10 cellular contexts compared by ENCODE assay signal in genomic region chr16:23424292-23424958, GRCh38. TPM values are rescaled to one million over a fixed set of nuclear protein-coding genes. Genes with fewer than 3 reads are reported as not detected.
A peak's percentile ranks its signal among the peaks of the same experiment; 100 is the strongest.
DNase-seq lines count a peak whose midpoint lies in the region; ATAC-seq and TF ChIP-seq lines count a peak whose summit lies in the region.
"Had no signal": no experiment of that assay in that cellular context is flagged by ENCODE, and none has a peak within 500 bp of the region (broad histone marks: within the 10 kb centered on the region; RNA-seq: fewer than 3 reads in every experiment).

No MANE protein-coding gene starts in this region.

- no peaks in the 10 kb centered on the region for H3K27me3 Mint-ChIP-seq in WTC11 (ENCODE audit: low read depth)
- H3K27me3 Mint-ChIP-seq in neural progenitor cell (ENCODE audit: insufficient read depth, low read depth): peaks cover 5% of the 10 kb centered on the region
- H3K27me3 Mint-ChIP-seq in Calu3 (ENCODE audit: unreplicated experiment): no peaks in the 10 kb centered on the region
- H3K27me3 Mint-ChIP-seq: IgD-negative memory B cell had no signal

- TF ChIP-seq CTCF in heart left ventricle (IDR thresholded peaks at IDR 0.05): no peak
- no peak for TF ChIP-seq CTCF in WTC11 (IDR thresholded peaks at IDR 0.05)
- no peak for TF ChIP-seq CTCF in left lung (IDR thresholded peaks at IDR 0.05)
- no peak for TF ChIP-seq CTCF in upper lobe of right lung (IDR thresholded peaks at IDR 0.05)
- TF ChIP-seq CTCF in neural progenitor cell (IDR thresholded peaks at IDR 0.05): no peak
- TF ChIP-seq CTCF in Calu3 (IDR thresholded peaks at IDR 0.05; ENCODE audit: unreplicated experiment): no peak

- POLR2A ChIA-PET in WTC11 (lab: Charles Lee): no interaction called here

- CTCF ChIA-PET in WTC11 (lab: Charles Lee): interaction anchor here (1.3 to 4.2 kb wide), 2 partner anchors 11 to 129 kb away, joined by 4 to 40 read pairs; no protein-coding TSS in a partner anchor
- CTCF ChIA-PET in Calu3 (lab: Charles Lee): interaction anchor here (0.7 to 1.3 kb wide), 2 partner anchors 24 to 213 kb away, joined by 3 read pairs; no protein-coding TSS in a partner anchor

- H3K27ac Mint-ChIP-seq in WTC11 (0 out of 2 replicates have a peak overlapping the region, but pooled peaks have one; percentile 37), neural progenitor cell (no peak overlapping the region), Calu3 (ENCODE audit: unreplicated experiment) (no peak overlapping the region)
- H3K27ac Mint-ChIP-seq: IgD-negative memory B cell had no signal

- H3K27ac ChIP-seq in heart left ventricle (peak overlapping the region; percentile 71 to 93 (median 79)), left lung (peak overlapping the region; percentile 77 to 86), upper lobe of right lung (peak overlapping the region; percentile 88), neural progenitor cell (no peak overlapping the region)

- H3K79me2 ChIP-seq in neural progenitor cell (ENCODE audit: low read depth): no peaks in the 10 kb centered on the region

- H3K4me1 ChIP-seq in heart left ventricle (peaks cover 0 to 13% (median 5%) of the 10 kb centered on the region in 12 donors), left lung (peaks cover 15 to 27% of the 10 kb centered on the region in 2 donors), upper lobe of right lung (peaks cover 20% of the 10 kb centered on the region), neural progenitor cell (no peaks in the 10 kb centered on the region)

- H3K4me3 Mint-ChIP-seq in WTC11 (no peak overlapping the region), neural progenitor cell (no peak overlapping the region), Calu3 (ENCODE audit: low read depth, unreplicated experiment) (no peak overlapping the region)
- H3K4me3 Mint-ChIP-seq: IgD-negative memory B cell had no signal

- no TSS peak for BruUV-seq in Calu3 (replicated peaks; lab: Mats Ljungman, UMichigan)

- no peak for TF ChIP-seq POLR2A in heart left ventricle (IDR thresholded peaks at IDR 0.05)

- H3K36me3 Mint-ChIP-seq in WTC11 (peaks cover 24% of the 10 kb centered on the region), neural progenitor cell (peaks cover 20% of the 10 kb centered on the region), Calu3 (ENCODE audit: insufficient read depth, unreplicated experiment) (peaks cover 18% of the 10 kb centered on the region)

- ATAC-seq in heart left ventricle (no peak), Right ventricle myocardium inferior (no peak), WTC11 (no peak), left lung (peak; percentile 79), upper lobe of right lung (peak; percentile 70), GM21528 (IDR thresholded peaks at IDR 0.05; ENCODE audit: low FRiP score, unreplicated experiment) (no peak)

- H3K4me2 ChIP-seq in neural progenitor cell: no peak overlapping the region

- H3K4me1 Mint-ChIP-seq in WTC11 (peaks cover 12% of the 10 kb centered on the region), neural progenitor cell (no peaks in the 10 kb centered on the region), Calu3 (ENCODE audit: low read depth, unreplicated experiment) (peaks cover 18% of the 10 kb centered on the region)
- H3K4me1 Mint-ChIP-seq: IgD-negative memory B cell had no signal

- H3K9me3 Mint-ChIP-seq in WTC11: no peaks in the 10 kb centered on the region
- H3K9me3 Mint-ChIP-seq in neural progenitor cell: no peaks in the 10 kb centered on the region
- H3K9me3 Mint-ChIP-seq in Calu3 (ENCODE audit: low read depth, unreplicated experiment): no peaks in the 10 kb centered on the region
- H3K9me3 Mint-ChIP-seq: IgD-negative memory B cell had no signal

- H2AFZ ChIP-seq in neural progenitor cell (replicated peaks): no peak overlapping the region

- no peaks in the 10 kb centered on the region for H3K27me3 ChIP-seq in heart left ventricle
- no peaks in the 10 kb centered on the region for H3K27me3 ChIP-seq in left lung
- H3K27me3 ChIP-seq in upper lobe of right lung: no peaks in the 10 kb centered on the region
- H3K27me3 ChIP-seq in neural progenitor cell: no peaks in the 10 kb centered on the region

- no peak overlapping the region for H3K9ac ChIP-seq in neural progenitor cell

- H4K20me1 ChIP-seq in neural progenitor cell (ENCODE audit: low read depth): no peaks in the 10 kb centered on the region

- intact Hi-C loops in heart left ventricle (cut with DNase I) (loop anchor here in 1 of 10 donors (10.0 kb wide), 1 partner anchor 350 kb away; no protein-coding TSS in a partner anchor), Right ventricle myocardium inferior (cut with DNase I) (loop anchor here (10.0 kb wide), 1 partner anchor 1440 kb away; no protein-coding TSS in a partner anchor), left lung (cut with DNase I) (no loop called here), upper lobe of right lung (cut with DNase I) (no loop called here), Calu3 (cut with micrococcal nuclease; ENCODE audit: unreplicated experiment) (no loop called here)

- H3F3A ChIP-seq in neural progenitor cell (ENCODE audit: low read depth): peaks cover 7% of the 10 kb centered on the region

- no peak for DNase-seq in heart left ventricle
- no peak for DNase-seq in Right ventricle myocardium inferior (ENCODE audit: missing footprints)
- no peak for DNase-seq in WTC11 (ENCODE audit: low spot score)
- peak; percentile 56 to 83 for DNase-seq in left lung
- DNase-seq in upper lobe of right lung: peak; percentile 73
- DNase-seq in neural progenitor cell (ENCODE audit: low spot score): no peak
- no peak for DNase-seq in Calu3
- DNase-seq: activated CD8-positive, alpha-beta memory T cell treated with anti-CD3 and anti-CD28 coated beads, Interleukin-2, amount 50 U/mL, for 48 hours had no signal

- 93 to 97% (median 94%) methylated on average over 12 to 14 of the region's 14 CpGs for WGBS in heart left ventricle, 4 donors

- no peak overlapping the region for H3K4me3 ChIP-seq in heart left ventricle
- H3K4me3 ChIP-seq in left lung: no peak overlapping the region
- H3K4me3 ChIP-seq in upper lobe of right lung: no peak overlapping the region
- no peak overlapping the region for H3K4me3 ChIP-seq in neural progenitor cell

- peaks cover 0 to 59% (median 33%) of the 10 kb centered on the region in 9 donors for H3K36me3 ChIP-seq in heart left ventricle
- H3K36me3 ChIP-seq in left lung: peaks cover 0 to 10% of the 10 kb centered on the region in 2 donors
- H3K36me3 ChIP-seq in upper lobe of right lung: peaks cover 4% of the 10 kb centered on the region
- no peaks in the 10 kb centered on the region for H3K36me3 ChIP-seq in neural progenitor cell

- H3K9me3 ChIP-seq in heart left ventricle: no peaks in the 10 kb centered on the region
- H3K9me3 ChIP-seq in left lung: no peaks in the 10 kb centered on the region
- H3K9me3 ChIP-seq in upper lobe of right lung: no peaks in the 10 kb centered on the region
- no peaks in the 10 kb centered on the region for H3K9me3 ChIP-seq in neural progenitor cell (ENCODE audit: low read depth)

TF ChIP-seq in WTC11, 78 proteins besides CTCF, POLR2A, EP300 and RAD21 (continues in another document):
- TF ChIP-seq ZNF425 (CRISPR knock-in tag; conservative IDR thresholded peaks at IDR 0.05) (no peak), PRRX2 (CRISPR knock-in tag; IDR thresholded peaks at IDR 0.05) (no peak), ZBTB43 (CRISPR knock-in tag; IDR thresholded peaks at IDR 0.05) (no peak), NR1H2 (CRISPR knock-in tag; IDR thresholded peaks at IDR 0.05) (no peak), E2F4 (CRISPR knock-in tag; IDR thresholded peaks at IDR 0.05; ENCODE audit: borderline replicate concordance, low read depth) (no peak), JAZF1 (CRISPR knock-in tag; IDR thresholded peaks at IDR 0.05) (no peak), ZNF232 (CRISPR knock-in tag; IDR thresholded peaks at IDR 0.05) (no peak)

RNA-seq across cellular contexts. Expression of gene COG7, which starts 28.6 kb away (rescaled TPM):
- 10 to 100 TPM in 7 of 9 donors, 1 to 10 TPM in 2; 7.8 to 16.8 (median 12.2) TPM for total RNA-seq in heart left ventricle
- polyA plus RNA-seq in heart left ventricle: 10 to 100 TPM; 11.1 to 12.4 TPM
- total RNA-seq in Right ventricle myocardium inferior: 9.8 TPM
- 21.6 to 22.6 TPM (median 21.9 TPM) in 3 replicates for total RNA-seq in WTC11 (2021)
- 10 to 100 TPM; 19.8 to 22.0 TPM for total RNA-seq in left lung
- 21.2 TPM for total RNA-seq in upper lobe of right lung
- 19.1 and 21.6 TPM in 2 replicates for total RNA-seq in neural progenitor cell (ENCODE audit: low replicate concordance)
- 28.2 and 29.4 TPM in 2 replicates for total RNA-seq in Calu3 (2022)

Comparison
In these comparisons a context has a peak if more than half of its experiments do, and no peak if none do; other contexts are left out.
1. ATAC-seq: peak in left lung (single experiment) and upper lobe of right lung (single experiment); none in heart left ventricle (0 of 4), Right ventricle myocardium inferior (single experiment), WTC11 (single experiment) and GM21528 (single experiment).
2. DNase-seq: peak in left lung (2 of 2) and upper lobe of right lung (single experiment); none in heart left ventricle (0 of 5), Right ventricle myocardium inferior (single experiment), WTC11 (single experiment), neural progenitor cell (single experiment) and Calu3 (single experiment).